In the genomic region with DNA sequence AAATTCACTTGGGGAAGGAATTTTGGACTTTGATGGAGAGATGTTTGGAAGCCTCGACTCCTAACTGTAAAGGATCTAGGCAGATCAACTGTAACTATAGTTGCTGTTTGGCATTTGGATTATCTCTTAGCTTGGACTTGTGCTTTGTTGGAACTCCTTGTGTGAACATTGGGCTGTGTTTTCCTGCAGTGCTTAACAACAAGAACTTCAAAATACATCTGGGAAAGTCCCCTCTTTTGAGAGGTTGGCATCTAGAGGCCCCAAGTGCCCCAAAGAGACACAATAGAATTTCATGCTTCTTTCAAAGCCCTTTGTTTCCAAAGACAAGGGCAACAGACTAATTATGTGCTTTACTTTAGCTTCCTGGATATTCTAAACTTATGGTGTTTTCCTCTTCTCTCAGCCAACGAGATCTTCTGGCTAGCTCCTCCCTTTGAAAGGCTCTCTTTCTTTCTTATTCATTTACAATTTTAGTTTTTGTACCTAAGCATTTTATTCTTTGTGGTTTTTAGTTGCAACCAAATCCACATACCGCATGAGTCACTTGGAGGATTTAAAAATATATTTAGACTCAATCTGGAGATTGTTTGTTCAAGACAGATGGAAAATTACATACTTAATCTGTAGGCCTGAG, we compare ENCODE assay signal across 15 cellular contexts. TPM values are rescaled to one million over a fixed set of nuclear protein-coding genes. Genes with fewer than 3 reads are reported as not detected.
DNase-seq lines count a peak whose midpoint lies in the region; ATAC-seq and TF ChIP-seq lines count a peak whose summit lies in the region.
"Had no signal": no experiment of that assay in that cellular context is flagged by ENCODE, and none has a peak within 500 bp of the region (broad histone marks: within the 10 kb centered on the region; RNA-seq: fewer than 3 reads in every experiment).

No MANE protein-coding gene starts in this region.

- H3K9ac ChIP-seq in HUES64 (ENCODE audit: low read depth, low read length) = no peak overlapping the region

- no peaks in the 10 kb centered on the region for H3K36me3 ChIP-seq in HUES64 (ENCODE audit: insufficient read depth, low read length)

- peaks cover 2% of the 10 kb centered on the region; the same call in 1 of the 2 replicates for H3K27me3 ChIP-seq in HUES64 (ENCODE audit: insufficient read depth, low read length)

- H3K4me1 ChIP-seq in HUES64 (ENCODE audit: insufficient read depth, low read length) = peaks cover 20% of the 10 kb centered on the region

- peak overlapping the region in 4 of 5 experiments; percentile 4 to 27 (median 24) for H3K27ac Mint-ChIP-seq in brain
- H3K27ac Mint-ChIP-seq: activated naive CD4-positive, alpha-beta T cell treated with anti-CD3 and anti-CD28 coated beads, Interleukin-2, amount 50 U/mL, for 72 hours; CD4-positive, alpha-beta memory T cell; immature natural killer cell; naive B cell; T-cell had no signal

- WGBS in HUES64 = 69% methylated on average over 2 of the region's 3 CpGs

- ATAC-seq in left ventricle myocardium superior (no peak), GM21737 (IDR thresholded peaks at IDR 0.05; ENCODE audit: unreplicated experiment) (no peak)
- ATAC-seq: T-cell had no signal

- H3K9me3 Mint-ChIP-seq in brain = peaks cover 3 to 9% (median 5%) of the 10 kb centered on the region in 5 experiments

- H3K9me3 ChIP-seq in HUES64 (ENCODE audit: insufficient read depth, low read depth, low read length) = peaks cover 14% of the 10 kb centered on the region

- no peak for TF ChIP-seq CTCF in AG10803 (conservative IDR thresholded peaks at IDR 0.05; ENCODE audit: low read length)
- TF ChIP-seq CTCF in brain (conservative IDR thresholded peaks at IDR 0.05) = no peak

- no peak overlapping the region for H3K4me3 ChIP-seq in AG10803 (ENCODE audit: low read length)
- no peak overlapping the region for H3K4me3 ChIP-seq in HUES64 (ENCODE audit: low read length)

- H3K27ac ChIP-seq in HUES64 (ENCODE audit: low read depth, low read length) = peak overlapping the region; percentile 15

- intact Hi-C loops in cardiac septum (cut with DNase I) = no loop called here
- intact Hi-C loops in left ventricle myocardium superior (cut with micrococcal nuclease) = no loop called here

- no peaks in the 10 kb centered on the region for H3K36me3 Mint-ChIP-seq in brain
- H3K36me3 Mint-ChIP-seq: CD4-positive, alpha-beta memory T cell; immature natural killer cell; naive B cell; T-cell had no signal

- peaks cover 12% of the 10 kb centered on the region for H3K4me1 Mint-ChIP-seq in brain
- H3K4me1 Mint-ChIP-seq: immature natural killer cell, naive B cell had no signal

- no peaks in the 10 kb centered on the region for H3K27me3 Mint-ChIP-seq in brain

- DNase-seq in AG10803 (ENCODE audit: low read depth) = peak; percentile 67
- DNase-seq in iris pigment epithelial cell (ENCODE audit: low read depth) = peak; percentile 51
- no peak for DNase-seq in cardiac septum (ENCODE audit: low spot score)
- no peak for DNase-seq in NCI-H1417 treated with DMSO at 0.1 percent for 48 hours (lab: John Stamatoyannopoulos, UW)
- no peak for DNase-seq in left ventricle myocardium superior
- DNase-seq: activated CD4-positive, alpha-beta T cell treated with anti-CD3 and anti-CD28 coated beads, Interleukin-2, amount 50 U/mL, for 48 hours; CD4-positive, alpha-beta memory T cell; immature natural killer cell; naive B cell; NCI-H1092 treated with DMSO at 0.1 percent for 48 hours; T-cell had no signal

- peak overlapping the region in 1 of 5 experiments; percentile 37 for H3K4me3 Mint-ChIP-seq in brain
- H3K4me3 Mint-ChIP-seq: CD4-positive, alpha-beta memory T cell; immature natural killer cell; naive B cell; T-cell had no signal

RNA-seq across cellular contexts. Expression of a gene that starts 11.6 kb away (rescaled TPM):
- 0.20 TPM for polyA plus RNA-seq in HUES64 (2013, experiment 1 of 2)
- 0.25 TPM for polyA plus RNA-seq in HUES64 (2013, experiment 2 of 2)
- polyA plus RNA-seq in brain (ENCODE audit: insufficient read depth, low read depth, low replicate concordance) = not detected
- total RNA-seq in cardiac septum (0.19 TPM), left ventricle myocardium superior (0.20 TPM)
- total RNA-seq: activated naive CD4-positive, alpha-beta T cell treated with anti-CD3 and anti-CD28 coated beads, Interleukin-2, amount 50 U/mL, for 72 hours; CD4-positive, alpha-beta memory T cell had no signal
- polyA plus RNA-seq: CD4-positive, alpha-beta memory T cell; immature natural killer cell had no signal

Comparison
In these comparisons a context has a peak if more than half of its experiments do, and no peak if none do; other contexts are left out.
1. DNase-seq: peak in AG10803 (single experiment) and iris pigment epithelial cell (single experiment); none in cardiac septum (single experiment), NCI-H1417 treated with DMSO at 0.1 percent for 48 hours (single experiment) and left ventricle myocardium superior (single experiment).